In the genomic region with DNA sequence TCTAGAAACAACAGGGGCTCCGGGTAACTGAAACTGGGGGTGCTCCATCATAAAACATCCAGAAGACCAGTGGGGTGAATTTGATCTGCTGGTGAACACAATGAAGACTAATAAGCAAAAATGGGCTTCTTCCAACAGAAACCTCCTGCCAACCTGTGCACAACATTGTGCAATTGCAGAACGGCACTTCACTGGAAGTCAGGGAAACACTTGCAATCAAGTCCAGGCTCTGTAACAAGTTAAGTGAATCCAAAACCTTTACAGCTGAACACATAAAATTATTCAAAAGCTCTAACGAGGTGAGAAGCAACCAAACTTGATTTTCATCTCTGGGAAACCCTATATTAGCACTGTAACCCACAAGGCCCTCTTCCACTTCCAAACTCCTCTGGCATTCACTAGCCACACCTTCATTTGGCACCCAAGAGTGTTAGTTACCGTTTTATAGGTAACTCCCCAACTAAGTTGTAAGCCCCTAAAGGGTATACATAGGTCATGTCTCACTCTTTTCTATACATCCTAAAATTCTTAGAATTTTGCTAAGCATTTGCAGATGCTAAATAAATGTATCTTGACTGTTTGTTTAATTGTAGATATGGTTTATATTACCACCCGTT, we compare ENCODE assay signal across 18 cellular contexts.
"Had no signal": no experiment of that assay in that cellular context is flagged by ENCODE, and none has a peak within 500 bp of the region (broad histone marks: within the 10 kb centered on the region; RNA-seq: fewer than 3 reads in every experiment).

No MANE protein-coding gene starts in this region.

- H3K4me1 Mint-ChIP-seq: activated naive CD8-positive, alpha-beta T cell treated with anti-CD3 and anti-CD28 coated beads, Interleukin-2, amount 10 ng/mL, durations not matched to agents 7 days and 5 days; natural killer cell had no signal

- H3K27ac Mint-ChIP-seq: activated naive CD8-positive, alpha-beta T cell treated with anti-CD3 and anti-CD28 coated beads, Interleukin-2, amount 10 ng/mL, durations not matched to agents 7 days and 5 days; activated T-helper 1 cell treated with anti-CD3 and anti-CD28 coated beads, Interleukin-12 subunit alpha, Interleukin-12 subunit beta, Interleukin-2, Interleukin-4 antibody, amounts not matched to agents 30 ng/mL and 10 ng/mL and 1 ng/mL, durations not matched to agents 14 hours and 24 hours and 36 hours; natural killer cell; stimulated activated memory B cell treated with anti-CD40 and anti-IgM and Interleukin-4, amounts not matched to agents 10 μg/mL and 1 μg/mL and 100 μg/mL, for 72 hours had no signal

- DNase-seq: activated CD4-positive, CD25-positive, alpha-beta regulatory T cell treated with anti-CD3 and anti-CD28 coated beads, Interleukin-2, amount 50 U/mL, for 72 hours; activated naive CD8-positive, alpha-beta T cell treated with anti-CD3 and anti-CD28 coated beads, Interleukin-2, amount 10 ng/mL, durations not matched to agents 7 days and 5 days; aorta; cerebellar nuclear complex; effector CD8-positive, alpha-beta T cell; esophagus squamous epithelium; head of caudate nucleus; natural killer cell; retina; stimulated activated CD4-positive, alpha-beta T cell treated with anti-CD3 and anti-CD28 coated beads, Interleukin-2, amount 100 ng/mL, for 48 hours; tibial artery had no signal

- H3K9me3 ChIP-seq: breast epithelium, esophagus squamous epithelium, neutrophil, tibial artery, vagina had no signal

- H3K27ac ChIP-seq: breast epithelium, esophagus squamous epithelium, neutrophil, tibial artery, vagina had no signal

- H3K4me1 ChIP-seq: breast epithelium, esophagus squamous epithelium, tibial artery had no signal

- H3K9me3 Mint-ChIP-seq: activated T-helper 1 cell treated with anti-CD3 and anti-CD28 coated beads, Interleukin-12 subunit alpha, Interleukin-12 subunit beta, Interleukin-2, Interleukin-4 antibody, amounts not matched to agents 30 ng/mL and 10 ng/mL and 1 ng/mL, durations not matched to agents 14 hours and 24 hours and 36 hours; natural killer cell had no signal

- H3K36me3 ChIP-seq: breast epithelium, esophagus squamous epithelium, neutrophil, tibial artery, vagina had no signal

- H3K27me3 Mint-ChIP-seq: activated naive CD8-positive, alpha-beta T cell treated with anti-CD3 and anti-CD28 coated beads, Interleukin-2, amount 10 ng/mL, durations not matched to agents 7 days and 5 days; stimulated activated memory B cell treated with anti-CD40 and anti-IgM and Interleukin-4, amounts not matched to agents 10 μg/mL and 1 μg/mL and 100 μg/mL, for 72 hours had no signal

- H3K27me3 ChIP-seq: breast epithelium, esophagus squamous epithelium, neutrophil, tibial artery, vagina had no signal

- FAIRE-seq: endothelial cell of umbilical vein, frontal cortex had no signal

- H3K4me3 Mint-ChIP-seq: activated naive CD8-positive, alpha-beta T cell treated with anti-CD3 and anti-CD28 coated beads, Interleukin-2, amount 10 ng/mL, durations not matched to agents 7 days and 5 days; activated T-helper 1 cell treated with anti-CD3 and anti-CD28 coated beads, Interleukin-12 subunit alpha, Interleukin-12 subunit beta, Interleukin-2, Interleukin-4 antibody, amounts not matched to agents 30 ng/mL and 10 ng/mL and 1 ng/mL, durations not matched to agents 14 hours and 24 hours and 36 hours; natural killer cell; stimulated activated memory B cell treated with anti-CD40 and anti-IgM and Interleukin-4, amounts not matched to agents 10 μg/mL and 1 μg/mL and 100 μg/mL, for 72 hours had no signal

- ATAC-seq: natural killer cell; stimulated activated memory B cell treated with anti-CD40 and anti-IgM and Interleukin-4, amounts not matched to agents 10 μg/mL and 1 μg/mL and 100 μg/mL, for 72 hours had no signal

- H3K4me3 ChIP-seq: breast epithelium, esophagus squamous epithelium, tibial artery, vagina had no signal

- H3K36me3 Mint-ChIP-seq: natural killer cell had no signal
